Comparison of ENCODE assay signal across 2 cellular contexts in the genomic region with DNA sequence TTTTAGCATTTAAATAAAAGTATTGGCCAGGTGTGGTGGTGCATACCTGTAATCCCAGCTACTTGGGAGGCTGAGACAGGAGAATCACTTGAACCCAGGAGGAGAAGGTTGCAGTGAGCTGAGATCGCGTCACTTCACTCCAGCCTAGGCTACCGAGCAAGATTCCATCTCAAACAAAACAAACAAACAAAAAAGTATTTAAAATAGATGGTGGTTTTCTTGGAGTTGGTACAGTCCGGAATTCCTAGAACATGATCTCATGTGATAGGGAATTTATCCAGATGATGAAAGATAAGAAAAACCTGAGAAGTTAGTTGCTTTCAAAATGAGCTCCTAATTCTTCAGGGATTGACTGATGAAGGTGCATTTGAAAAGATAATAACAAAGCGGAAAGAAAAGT.
A peak's percentile ranks its signal among the peaks of the same experiment; 100 is the strongest.
TF ChIP-seq lines count a peak whose summit lies in the region.

No MANE protein-coding gene starts in this region.

TF ChIP-seq in IMR-90, 13 proteins besides CTCF, POLR2A, EP300 and RAD21:
- TF ChIP-seq CHD1 (IDR thresholded peaks at IDR 0.05; ENCODE audit: low read depth, low read length), result no peak

TF ChIP-seq in K562, 482 proteins besides CTCF, POLR2A, EP300 and RAD21:
- TF ChIP-seq NONO (IDR thresholded peaks at IDR 0.05; ENCODE audit: low read depth in 2 of 2, low read length in 1 of 2), result no peak
- peak; percentile 82 for TF ChIP-seq PRDM10 (IDR thresholded peaks at IDR 0.05; ENCODE audit: partially characterized antibody)
